ENCODE assay signal across 12 cellular contexts in the genomic region with DNA sequence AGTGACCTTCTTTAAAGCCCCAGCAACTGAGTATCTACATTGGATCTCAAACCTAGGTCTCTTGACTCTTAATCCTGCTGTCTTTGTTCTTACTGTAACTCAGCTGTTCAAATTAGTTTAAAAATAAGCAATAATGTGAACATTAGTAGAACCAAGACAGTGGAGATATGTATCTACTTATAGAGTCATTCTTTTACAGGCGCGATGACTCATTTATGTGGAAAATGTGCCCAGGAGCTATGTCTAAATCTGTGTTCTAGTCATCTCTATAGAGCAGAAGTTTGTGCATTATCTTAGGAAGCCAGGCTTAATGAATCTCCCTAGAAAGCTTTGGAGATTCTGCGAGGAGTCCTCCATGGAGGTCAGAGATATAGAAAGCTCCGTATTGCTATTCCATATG.
DNase-seq lines count a peak whose midpoint lies in the region; ATAC-seq, FAIRE-seq and TF ChIP-seq lines count a peak whose summit lies in the region.
"Had no signal": no experiment of that assay in that cellular context is flagged by ENCODE, and none has a peak within 500 bp of the region (broad histone marks: within the 10 kb centered on the region; RNA-seq: fewer than 3 reads in every experiment).

No MANE protein-coding gene starts in this region.

- intact Hi-C loops in activated CD4-positive, alpha-beta memory T cell treated with anti-CD3 and anti-CD28 coated beads for 36 hours (cut with micrococcal nuclease) = loop anchor here (1.0 to 10.0 kb wide), 3 partner anchors 65 to 513 kb away; no protein-coding TSS in a partner anchor
- intact Hi-C loops in sigmoid colon (cut with DNase I) = no loop called here

- CTCF ChIA-PET in activated CD4-positive, alpha-beta memory T cell treated with anti-CD3 and anti-CD28 coated beads for 36 hours (lab: Charles Lee) = interaction anchor here (0.8 to 4.8 kb wide), 6 partner anchors 11 to 1098 kb away, joined by 3 to 37 read pairs (median 4); partner anchors contain the start of gene TRIB2
- CTCF ChIA-PET in activated CD4-positive, alpha-beta memory T cell treated with anti-CD3 and anti-CD28 coated beads, Interleukin-2, amount 10 ng/mL, durations not matched to agents 7 days and 5 days (lab: Charles Lee) = interaction anchor here (0.9 kb wide), 2 partner anchors 71 to 210 kb away, joined by 4 to 5 read pairs; no protein-coding TSS in a partner anchor

- H3K27ac ChIP-seq in sigmoid colon = peak overlapping the region in 3 of 4 donors; percentile 41 to 57 (median 48)
- H3K27ac ChIP-seq: C4-2B had no signal

- no peak for FAIRE-seq in bronchial epithelial cell (lab: Jason Lieb, UNC)
- FAIRE-seq: small intestine had no signal

- H3K9me3 ChIP-seq in sigmoid colon = no peaks in the 10 kb centered on the region

- no peak overlapping the region for H3K4me3 ChIP-seq in bronchial epithelial cell (ENCODE audit: low read depth, low read length)
- no peak overlapping the region for H3K4me3 ChIP-seq in sigmoid colon

- no peak for TF ChIP-seq POLR2A in sigmoid colon (IDR thresholded peaks at IDR 0.05)

- DNase-seq in activated CD4-positive, alpha-beta memory T cell treated with anti-CD3 and anti-CD28 coated beads for 36 hours = peak; percentile 41
- no peak for DNase-seq in activated CD4-positive, alpha-beta memory T cell treated with anti-CD3 and anti-CD28 coated beads, Interleukin-2, amount 10 ng/mL, durations not matched to agents 7 days and 5 days
- DNase-seq in NCI-H226 (peak; percentile 67), bronchial epithelial cell (ENCODE audit: low read depth) (peak; percentile 77), sigmoid colon (no peak)
- DNase-seq: activated CD4-positive, CD25-positive, alpha-beta regulatory T cell; small intestine had no signal

- ATAC-seq in HG03045 (IDR thresholded peaks at IDR 0.05; ENCODE audit: unreplicated experiment) (no peak), GM21390 (IDR thresholded peaks at IDR 0.05; ENCODE audit: unreplicated experiment) (no peak), HG02678 (IDR thresholded peaks at IDR 0.05; ENCODE audit: unreplicated experiment) (no peak)
- ATAC-seq: stimulated activated memory B cell treated with anti-CD40 and anti-IgM and Interleukin-4, amounts not matched to agents 10 μg/mL and 1 μg/mL and 100 μg/mL, for 72 hours had no signal

- H3K4me3 Mint-ChIP-seq in activated CD4-positive, alpha-beta memory T cell treated with anti-CD3 and anti-CD28 coated beads for 36 hours = no peak overlapping the region
- H3K4me3 Mint-ChIP-seq in activated CD4-positive, alpha-beta memory T cell treated with anti-CD3 and anti-CD28 coated beads, Interleukin-2, amount 10 ng/mL, durations not matched to agents 7 days and 5 days = no peak overlapping the region
- H3K4me3 Mint-ChIP-seq: stimulated activated memory B cell treated with anti-CD40 and anti-IgM and Interleukin-4, amounts not matched to agents 10 μg/mL and 1 μg/mL and 100 μg/mL, for 72 hours had no signal

- no peak for TF ChIP-seq EP300 in sigmoid colon (IDR thresholded peaks at IDR 0.05)

- H3K27ac Mint-ChIP-seq in activated CD4-positive, alpha-beta memory T cell treated with anti-CD3 and anti-CD28 coated beads for 36 hours = no peak overlapping the region
- H3K27ac Mint-ChIP-seq in activated CD4-positive, alpha-beta memory T cell treated with anti-CD3 and anti-CD28 coated beads, Interleukin-2, amount 10 ng/mL, durations not matched to agents 7 days and 5 days = no peak overlapping the region
- H3K27ac Mint-ChIP-seq: stimulated activated memory B cell treated with anti-CD40 and anti-IgM and Interleukin-4, amounts not matched to agents 10 μg/mL and 1 μg/mL and 100 μg/mL, for 72 hours had no signal

- POLR2A ChIA-PET in activated CD4-positive, alpha-beta memory T cell treated with anti-CD3 and anti-CD28 coated beads for 36 hours (lab: Charles Lee) = interaction anchor here (0.6 kb wide), 1 partner anchor 212 kb away, joined by 3 read pairs; the partner anchor contains the start of gene TRIB2
- POLR2A ChIA-PET in activated CD4-positive, alpha-beta memory T cell treated with anti-CD3 and anti-CD28 coated beads, Interleukin-2, amount 10 ng/mL, durations not matched to agents 7 days and 5 days (lab: Charles Lee) = no interaction called here

- H3K36me3 ChIP-seq in bronchial epithelial cell (ENCODE audit: control insufficient read depth, insufficient read depth, low read length) = no peaks in the 10 kb centered on the region
- no peaks in the 10 kb centered on the region for H3K36me3 ChIP-seq in sigmoid colon

- H3K27me3 Mint-ChIP-seq in activated CD4-positive, alpha-beta memory T cell treated with anti-CD3 and anti-CD28 coated beads for 36 hours = no peaks in the 10 kb centered on the region
- peaks cover 5% of the 10 kb centered on the region for H3K27me3 Mint-ChIP-seq in activated CD4-positive, alpha-beta memory T cell treated with anti-CD3 and anti-CD28 coated beads, Interleukin-2, amount 10 ng/mL, durations not matched to agents 7 days and 5 days

- H3K27me3 ChIP-seq in bronchial epithelial cell (ENCODE audit: control insufficient read depth, insufficient read depth, low read length) (no peaks in the 10 kb centered on the region), sigmoid colon (no peaks in the 10 kb centered on the region)

- H3K4me1 Mint-ChIP-seq in activated CD4-positive, alpha-beta memory T cell treated with anti-CD3 and anti-CD28 coated beads for 36 hours (ENCODE audit: low read depth) = peaks cover 17% of the 10 kb centered on the region
- H3K4me1 Mint-ChIP-seq in activated CD4-positive, alpha-beta memory T cell treated with anti-CD3 and anti-CD28 coated beads, Interleukin-2, amount 10 ng/mL, durations not matched to agents 7 days and 5 days = peaks cover 11% of the 10 kb centered on the region

- peaks cover 0 to 34% (median 29%) of the 10 kb centered on the region in 4 donors for H3K4me1 ChIP-seq in sigmoid colon

- H3K36me3 Mint-ChIP-seq in activated CD4-positive, alpha-beta memory T cell treated with anti-CD3 and anti-CD28 coated beads for 36 hours = no peaks in the 10 kb centered on the region
- H3K36me3 Mint-ChIP-seq in activated CD4-positive, alpha-beta memory T cell treated with anti-CD3 and anti-CD28 coated beads, Interleukin-2, amount 10 ng/mL, durations not matched to agents 7 days and 5 days (ENCODE audit: low read depth) = no peaks in the 10 kb centered on the region
- H3K36me3 Mint-ChIP-seq: stimulated activated memory B cell treated with anti-CD40 and anti-IgM and Interleukin-4, amounts not matched to agents 10 μg/mL and 1 μg/mL and 100 μg/mL, for 72 hours had no signal

- 80 to 84% methylated on average over 4 of the region's 4 CpGs for whole genome bisulfite sequencing in sigmoid colon, 2 donors

- H3K9me3 Mint-ChIP-seq in activated CD4-positive, alpha-beta memory T cell treated with anti-CD3 and anti-CD28 coated beads for 36 hours = no peaks in the 10 kb centered on the region
- peaks cover 2% of the 10 kb centered on the region for H3K9me3 Mint-ChIP-seq in activated CD4-positive, alpha-beta memory T cell treated with anti-CD3 and anti-CD28 coated beads, Interleukin-2, amount 10 ng/mL, durations not matched to agents 7 days and 5 days
- H3K9me3 Mint-ChIP-seq: stimulated activated memory B cell treated with anti-CD40 and anti-IgM and Interleukin-4, amounts not matched to agents 10 μg/mL and 1 μg/mL and 100 μg/mL, for 72 hours had no signal

- no peak for TF ChIP-seq CTCF in bronchial epithelial cell (IDR thresholded peaks at IDR 0.05; ENCODE audit: insufficient read depth, low read length, severe bottlenecking)
- TF ChIP-seq CTCF in sigmoid colon (IDR thresholded peaks at IDR 0.05) = no peak

Comparison
In these comparisons a context has a peak if more than half of its experiments do, and no peak if none do; other contexts are left out.
1. DNase-seq: peak in activated CD4-positive, alpha-beta memory T cell treated with anti-CD3 and anti-CD28 coated beads for 36 hours (single experiment), NCI-H226 (single experiment) and bronchial epithelial cell (single experiment); none in activated CD4-positive, alpha-beta memory T cell treated with anti-CD3 and anti-CD28 coated beads, Interleukin-2, amount 10 ng/mL, durations not matched to agents 7 days and 5 days (single experiment) and sigmoid colon (single experiment).